In genomic region chr17:63436523-63437110, GRCh38 we compare ENCODE assay signal across 10 cellular contexts. TPM values are rescaled to one million over a fixed set of nuclear protein-coding genes. Genes with fewer than 3 reads are reported as not detected.
DNase-seq lines count a peak whose midpoint lies in the region; ATAC-seq lines count a peak whose summit lies in the region.
"Had no signal": no experiment of that assay in that cellular context is flagged by ENCODE, and none has a peak within 500 bp of the region (broad histone marks: within the 10 kb centered on the region; RNA-seq: fewer than 3 reads in every experiment).

No MANE protein-coding gene starts in this region.

- H2AFZ ChIP-seq in Karpas-422 (ENCODE audit: low read length) = no peak overlapping the region

- no peaks in the 10 kb centered on the region for H4K20me1 ChIP-seq in Karpas-422 (ENCODE audit: insufficient read depth, low read depth, low read length)

- H3K27me3 ChIP-seq in Karpas-422 (ENCODE audit: low read length) = no peaks in the 10 kb centered on the region

- H3K36me3 ChIP-seq in Karpas-422 (ENCODE audit: insufficient read depth, low read length) = no peaks in the 10 kb centered on the region

- H3K27ac ChIP-seq in Karpas-422 (ENCODE audit: low read length) = no peak overlapping the region

- no peak overlapping the region for H3K9ac ChIP-seq in Karpas-422 (ENCODE audit: low read length)

- H3K9me2 ChIP-seq in Karpas-422 (replicated peaks; ENCODE audit: insufficient read depth, low read length) = no peaks in the 10 kb centered on the region

- H3K4me1 ChIP-seq in Karpas-422 (ENCODE audit: low read length) = peaks cover 25% of the 10 kb centered on the region

- H3K4me3 ChIP-seq in Karpas-422 (ENCODE audit: low read length) = peak overlapping the region; percentile 41; the same call in 1 of the 2 replicates

- DNase-seq in DMS53 (lab: John Stamatoyannopoulos, UW) = peak; percentile 55
- no peak for DNase-seq in DMS53 treated with DMSO at 0.1 percent for 48 hours (lab: John Stamatoyannopoulos, UW; ENCODE audit: unreplicated experiment)
- no peak for DNase-seq in Karpas-422
- peak; percentile 15 for DNase-seq in cerebellar cortex (ENCODE audit: low spot score)
- peak; percentile 25 for DNase-seq in occipital lobe (lab: John Stamatoyannopoulos, UW)
- DNase-seq: activated T-cell treated with anti-CD3 and anti-CD28 coated beads, Interleukin-2, amount 50 U/mL, for 48 hours; natural killer cell had no signal

- no peaks in the 10 kb centered on the region for H3K79me2 ChIP-seq in Karpas-422 (ENCODE audit: low read length)

- H3K4me2 ChIP-seq in Karpas-422 (ENCODE audit: low read depth, low read length, poor library complexity, severe bottlenecking) = peak overlapping the region; percentile 72

- H3K9me3 ChIP-seq in Karpas-422 (ENCODE audit: low read length) = no peaks in the 10 kb centered on the region

- ATAC-seq in esophagus mucosa (no peak), GM21737 (IDR thresholded peaks at IDR 0.05; ENCODE audit: unreplicated experiment) (no peak), HG02610 (IDR thresholded peaks at IDR 0.05; ENCODE audit: unreplicated experiment) (no peak)
- ATAC-seq: natural killer cell had no signal

RNA-seq across cellular contexts. Expression of gene CYB561, which starts 9.5 kb away (rescaled TPM):
- total RNA-seq in Karpas-422 (2014; rRNA removed; shearing (Covaris generic); ENCODE audit: low replicate concordance) = 2.4 and 4.0 TPM in 2 replicates
- total RNA-seq in occipital lobe (21.7 TPM), esophagus mucosa (39.7 TPM)

RNA-seq across cellular contexts. Expression of gene ACE, which starts 40.2 kb away (rescaled TPM):
- 6.7 and 13.9 TPM in 2 replicates for total RNA-seq in Karpas-422 (2014; rRNA removed; shearing (Covaris generic); ENCODE audit: low replicate concordance)
- total RNA-seq in occipital lobe (5.3 TPM), esophagus mucosa (1.9 TPM)

Comparison
In these comparisons a context has a peak if more than half of its experiments do, and no peak if none do; other contexts are left out.
1. DNase-seq: peak in DMS53 (single experiment), cerebellar cortex (single experiment) and occipital lobe (single experiment); none in DMS53 treated with DMSO at 0.1 percent for 48 hours (single experiment) and Karpas-422 (single experiment).